27 cellular contexts compared by ENCODE assay signal in the genomic region with DNA sequence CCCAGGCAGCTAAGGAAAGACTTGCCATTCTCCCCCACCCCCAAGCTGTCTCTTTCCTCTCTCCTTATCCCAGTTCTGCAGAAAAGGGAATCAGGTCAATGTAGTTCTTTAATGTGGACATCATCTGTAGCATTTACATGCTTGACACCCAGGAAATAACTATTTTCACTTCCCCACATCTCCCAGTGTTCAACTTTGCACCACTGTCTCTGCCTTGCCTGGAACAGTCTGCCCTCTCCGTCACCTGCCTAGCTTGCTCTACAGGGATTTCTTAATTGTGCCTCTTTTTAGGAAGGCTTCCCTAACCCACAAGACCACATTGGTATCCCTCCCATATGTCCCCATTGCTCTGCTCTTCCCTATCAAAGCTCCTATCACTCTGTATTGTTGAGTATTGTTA.
"Had no signal": no experiment of that assay in that cellular context is flagged by ENCODE, and none has a peak within 500 bp of the region (broad histone marks: within the 10 kb centered on the region; RNA-seq: fewer than 3 reads in every experiment).

No MANE protein-coding gene starts in this region.

- H3K27ac ChIP-seq: WERI-Rb-1 had no signal

- H3K36me3 ChIP-seq: thoracic aorta, uterus, WERI-Rb-1 had no signal

- FAIRE-seq: endothelial cell of umbilical vein, TTC549 had no signal

- H3K4me3 Mint-ChIP-seq: activated CD4-positive, alpha-beta memory T cell treated with anti-CD3 and anti-CD28 coated beads for 36 hours; activated CD4-positive, alpha-beta T cell treated with anti-CD3 and anti-CD28 coated beads, Interleukin-2, amount 10 ng/mL, durations not matched to agents 24 days and 14 days; activated naive CD4-positive, alpha-beta T cell treated with anti-CD3 and anti-CD28 coated beads, Interleukin-2, amount 10 ng/mL, durations not matched to agents 7 days and 5 days; activated naive CD8-positive, alpha-beta T cell treated with anti-CD3 and anti-CD28 coated beads, Interleukin-2, amount 50 U/mL, for 24 hours; activated T-helper 1 cell treated with anti-CD3 and anti-CD28 coated beads, Interleukin-12 subunit alpha, Interleukin-12 subunit beta, Interleukin-2, Interleukin-4 antibody, amounts not matched to agents 30 ng/mL and 10 ng/mL and 1 ng/mL, durations not matched to agents 14 hours and 24 hours and 36 hours; natural killer cell treated with Interleukin-12 subunit alpha and Interleukin-12 subunit beta and Interleukin-15 and Interleukin-18, amount 100 ng/mL, for 72 hours; stimulated activated naive CD8-positive, alpha-beta T cell treated with anti-CD3 and anti-CD28 coated beads, Interleukin-15, Interleukin-2, amounts not matched to agents 100 ng/mL and 50 ng/mL, for 24 hours; T-helper 2 cell treated with Interferon-gamma antibody and Interleukin-4, amounts not matched to agents 5 μg/mL and 100 μg/mL, for 36 hours had no signal

- H3K4me3 ChIP-seq: gastroesophageal sphincter, mucosa of descending colon, thoracic aorta, uterus had no signal

- H3K27ac Mint-ChIP-seq: activated CD4-positive, alpha-beta memory T cell treated with anti-CD3 and anti-CD28 coated beads for 36 hours; activated CD4-positive, alpha-beta T cell treated with anti-CD3 and anti-CD28 coated beads, Interleukin-2, amount 10 ng/mL, durations not matched to agents 24 days and 14 days; activated naive CD4-positive, alpha-beta T cell treated with anti-CD3 and anti-CD28 coated beads, Interleukin-2, amount 10 ng/mL, durations not matched to agents 7 days and 5 days; activated naive CD8-positive, alpha-beta T cell treated with anti-CD3 and anti-CD28 coated beads, Interleukin-2, amount 50 U/mL, for 24 hours; activated T-helper 1 cell treated with anti-CD3 and anti-CD28 coated beads, Interleukin-12 subunit alpha, Interleukin-12 subunit beta, Interleukin-2, Interleukin-4 antibody, amounts not matched to agents 30 ng/mL and 10 ng/mL and 1 ng/mL, durations not matched to agents 14 hours and 24 hours and 36 hours; natural killer cell treated with Interleukin-12 subunit alpha and Interleukin-12 subunit beta and Interleukin-15 and Interleukin-18, amount 100 ng/mL, for 72 hours; stimulated activated naive CD8-positive, alpha-beta T cell treated with anti-CD3 and anti-CD28 coated beads, Interleukin-15, Interleukin-2, amounts not matched to agents 100 ng/mL and 50 ng/mL, for 24 hours; T-helper 2 cell treated with Interferon-gamma antibody and Interleukin-4, amounts not matched to agents 5 μg/mL and 100 μg/mL, for 36 hours had no signal

- H3K27me3 Mint-ChIP-seq: activated CD4-positive, alpha-beta memory T cell treated with anti-CD3 and anti-CD28 coated beads for 36 hours; activated CD4-positive, alpha-beta T cell treated with anti-CD3 and anti-CD28 coated beads, Interleukin-2, amount 10 ng/mL, durations not matched to agents 24 days and 14 days; activated naive CD4-positive, alpha-beta T cell treated with anti-CD3 and anti-CD28 coated beads, Interleukin-2, amount 10 ng/mL, durations not matched to agents 7 days and 5 days; activated naive CD8-positive, alpha-beta T cell treated with anti-CD3 and anti-CD28 coated beads, Interleukin-2, amount 50 U/mL, for 24 hours; natural killer cell treated with Interleukin-12 subunit alpha and Interleukin-12 subunit beta and Interleukin-15 and Interleukin-18, amount 100 ng/mL, for 72 hours; stimulated activated naive CD8-positive, alpha-beta T cell treated with anti-CD3 and anti-CD28 coated beads, Interleukin-15, Interleukin-2, amounts not matched to agents 100 ng/mL and 50 ng/mL, for 24 hours had no signal

- DNase-seq: activated CD4-positive, alpha-beta memory T cell treated with anti-CD3 and anti-CD28 coated beads for 36 hours; activated CD4-positive, alpha-beta T cell treated with anti-CD3 and anti-CD28 coated beads, Interleukin-2, amount 10 ng/mL, durations not matched to agents 24 days and 14 days; activated CD4-positive, CD25-positive, alpha-beta regulatory T cell treated with anti-CD3 and anti-CD28 coated beads, Interleukin-2, amount 50 U/mL, for 72 hours; activated CD8-positive, alpha-beta memory T cell treated with anti-CD3 and anti-CD28 coated beads, Interleukin-2, amount 50 U/mL, for 4 hours; activated gamma-delta T cell; activated naive CD4-positive, alpha-beta T cell treated with anti-CD3 and anti-CD28 coated beads, Interleukin-2, amount 10 ng/mL, durations not matched to agents 7 days and 5 days; activated naive CD8-positive, alpha-beta T cell treated with anti-CD3 and anti-CD28 coated beads, Interleukin-2, amount 50 U/mL, for 24 hours; activated T-cell treated with anti-CD3 and anti-CD28 coated beads, Interleukin-2, amount 50 U/mL, for 1 hour; amygdala; caudate nucleus; cortex of kidney; head of caudate nucleus; hypothalamus; kidney glomerular epithelial cell; mucosa of descending colon; posterior cingulate gyrus; right cardiac atrium; uterus; WERI-Rb-1 had no signal

- H3K27me3 ChIP-seq: gastroesophageal sphincter, uterus had no signal

- ATAC-seq: activated naive CD8-positive, alpha-beta T cell treated with anti-CD3 and anti-CD28 coated beads, Interleukin-2, amount 50 U/mL, for 24 hours; gastroesophageal sphincter; mucosa of descending colon; natural killer cell treated with Interleukin-12 subunit alpha and Interleukin-12 subunit beta and Interleukin-15 and Interleukin-18, amount 100 ng/mL, for 72 hours; right cardiac atrium had no signal

- H3K36me3 Mint-ChIP-seq: natural killer cell treated with Interleukin-12 subunit alpha and Interleukin-12 subunit beta and Interleukin-15 and Interleukin-18, amount 100 ng/mL, for 72 hours had no signal

- H3K9me3 ChIP-seq: gastroesophageal sphincter, mucosa of descending colon, thoracic aorta, uterus had no signal

- H3K9me3 Mint-ChIP-seq: activated CD4-positive, alpha-beta memory T cell treated with anti-CD3 and anti-CD28 coated beads for 36 hours; activated naive CD4-positive, alpha-beta T cell treated with anti-CD3 and anti-CD28 coated beads, Interleukin-2, amount 10 ng/mL, durations not matched to agents 7 days and 5 days; activated naive CD8-positive, alpha-beta T cell treated with anti-CD3 and anti-CD28 coated beads, Interleukin-2, amount 50 U/mL, for 24 hours; activated T-helper 1 cell treated with anti-CD3 and anti-CD28 coated beads, Interleukin-12 subunit alpha, Interleukin-12 subunit beta, Interleukin-2, Interleukin-4 antibody, amounts not matched to agents 30 ng/mL and 10 ng/mL and 1 ng/mL, durations not matched to agents 14 hours and 24 hours and 36 hours; natural killer cell treated with Interleukin-12 subunit alpha and Interleukin-12 subunit beta and Interleukin-15 and Interleukin-18, amount 100 ng/mL, for 72 hours; stimulated activated naive CD8-positive, alpha-beta T cell treated with anti-CD3 and anti-CD28 coated beads, Interleukin-15, Interleukin-2, amounts not matched to agents 100 ng/mL and 50 ng/mL, for 24 hours; T-helper 2 cell treated with Interferon-gamma antibody and Interleukin-4, amounts not matched to agents 5 μg/mL and 100 μg/mL, for 36 hours had no signal
